ENCODE assay signal across 25 cellular contexts in genomic region chr1:18707696-18708257, GRCh38.
"Had no signal": no experiment of that assay in that cellular context is flagged by ENCODE, and none has a peak within 500 bp of the region (broad histone marks: within the 10 kb centered on the region; RNA-seq: fewer than 3 reads in every experiment).

No MANE protein-coding gene starts in this region.

- DNase-seq: activated CD4-positive, alpha-beta T cell treated with anti-CD3 and anti-CD28 coated beads, Interleukin-2, amount 10 ng/mL, durations not matched to agents 24 days and 14 days; activated CD4-positive, alpha-beta T cell treated with anti-CD3 and anti-CD28 coated beads, Interleukin-2, amount 50 U/mL, for 48 hours; activated naive CD4-positive, alpha-beta T cell treated with anti-CD3 and anti-CD28 coated beads, Interleukin-2, amount 50 U/mL, for 16 hours; activated T-cell treated with anti-CD3 and anti-CD28 coated beads for 4 hours; amniotic stem cell; body of pancreas; central memory CD4-positive, alpha-beta T cell; Karpas-422; MM.1S; NCI-H1105 treated with DMSO at 0.1 percent for 48 hours; NCI-H1436 treated with DMSO at 0.1 percent for 48 hours; NCI-H187; NCI-H2081; NCI-H510A treated with DMSO at 0.1 percent for 48 hours; NCI-H748 treated with DMSO at 0.1 percent for 48 hours; OCI-M1; RPMI8226; T-helper 1 cell had no signal

- ATAC-seq: activated CD4-positive, CD25-positive, alpha-beta regulatory T cell treated with anti-CD3 and anti-CD28 coated beads, Interleukin-2, amount 50 U/mL, for 24 hours; body of pancreas; Panc1; Right ventricle myocardium inferior had no signal

- H3K27me3 ChIP-seq: ascending aorta had no signal

- H3K4me3 Mint-ChIP-seq: activated CD4-positive, alpha-beta T cell treated with anti-CD3 and anti-CD28 coated beads, Interleukin-2, amount 10 ng/mL, durations not matched to agents 24 days and 14 days had no signal

- H3K4me3 ChIP-seq: ascending aorta, body of pancreas, coronary artery, SK-N-MC had no signal

- H3K9me3 ChIP-seq: ascending aorta, body of pancreas had no signal

- H3K27ac ChIP-seq: ascending aorta, body of pancreas, coronary artery, SK-N-MC, VCaP had no signal

- H3K9me3 Mint-ChIP-seq: activated CD4-positive, alpha-beta T cell treated with anti-CD3 and anti-CD28 coated beads, Interleukin-2, amount 10 ng/mL, durations not matched to agents 24 days and 14 days had no signal

- H3K36me3 ChIP-seq: ascending aorta had no signal

- H3K4me1 ChIP-seq: ascending aorta, body of pancreas had no signal

- H3K27ac Mint-ChIP-seq: activated CD4-positive, alpha-beta T cell treated with anti-CD3 and anti-CD28 coated beads, Interleukin-2, amount 10 ng/mL, durations not matched to agents 24 days and 14 days had no signal
